In genomic region chr12:48281811-48282210, GRCh38 we compare ENCODE assay signal across 18 cellular contexts.
DNase-seq lines count a peak whose midpoint lies in the region; ATAC-seq and TF ChIP-seq lines count a peak whose summit lies in the region.
"Had no signal": no experiment of that assay in that cellular context is flagged by ENCODE, and none has a peak within 500 bp of the region (broad histone marks: within the 10 kb centered on the region; RNA-seq: fewer than 3 reads in every experiment).

No MANE protein-coding gene starts in this region.

- TF ChIP-seq CTCF in CD14-positive monocyte (IDR thresholded peaks at IDR 0.05): no peak
- TF ChIP-seq CTCF in esophagus squamous epithelium (IDR thresholded peaks at IDR 0.05): no peak

- intact Hi-C loops in CD14-positive monocyte (cut with micrococcal nuclease): loop anchor here (10.0 kb wide), 2 partner anchors 63 to 67 kb away; no protein-coding TSS in a partner anchor
- intact Hi-C loops in dendritic cell treated with granulocyte-macrophage colony-stimulating factor and Interleukin-4, amounts not matched to agents 40 ng/mL and 50 ng/mL, for 4 days (cut with micrococcal nuclease): no loop called here
- intact Hi-C loops in esophagus squamous epithelium (cut with DNase I): no loop called here

- H3K36me3 ChIP-seq in SJSA1 (no peaks in the 10 kb centered on the region), esophagus squamous epithelium (no peaks in the 10 kb centered on the region)
- H3K36me3 ChIP-seq: MG63 had no signal

- H3K27me3 ChIP-seq in SJSA1 (replicated peaks) (peaks cover 11% of the 10 kb centered on the region), esophagus squamous epithelium (peaks cover 0 to 5% (median 0%) of the 10 kb centered on the region in 4 donors)
- H3K27me3 ChIP-seq: MG63 had no signal

- DNase-seq in A172 (ENCODE audit: low spot score) (peak; percentile 16), CD14-positive monocyte (ENCODE audit: low spot score) (no peak), SJSA1 (ENCODE audit: low read depth in 1 of 2, low spot score in 2 of 2) (peak; percentile 66 to 81), NCI-H2171 (lab: John Stamatoyannopoulos, UW) (no peak), esophagus squamous epithelium (lab: John Stamatoyannopoulos, UW) (no peak)
- no peak for DNase-seq in natural killer cell treated with Interleukin-12 subunit alpha and Interleukin-12 subunit beta and Interleukin-15 and Interleukin-18, amount 100 ng/mL, for 72 hours (ENCODE audit: low spot score)
- DNase-seq: ACHN, C1 segment of cervical spinal cord, DMS79, IMR-90, Karpas-422, MG63, NCI-H1092 treated with DMSO at 0.1 percent for 48 hours, NCI-H146, NCI-H2081, SHP77 had no signal

- no peak overlapping the region for H3K4me3 Mint-ChIP-seq in CD14-positive monocyte
- H3K4me3 Mint-ChIP-seq in dendritic cell treated with granulocyte-macrophage colony-stimulating factor and Interleukin-4, amounts not matched to agents 40 ng/mL and 50 ng/mL, for 4 days: no peak overlapping the region
- H3K4me3 Mint-ChIP-seq in natural killer cell treated with Interleukin-12 subunit alpha and Interleukin-12 subunit beta and Interleukin-15 and Interleukin-18, amount 100 ng/mL, for 72 hours: no peak overlapping the region

- H3K9me3 ChIP-seq in SJSA1 (replicated peaks) (peaks cover 11% of the 10 kb centered on the region), esophagus squamous epithelium (peaks cover 0 to 2% (median 0%) of the 10 kb centered on the region in 3 donors)

- H3K9me3 Mint-ChIP-seq in CD14-positive monocyte: peaks cover 0 to 6% (median under 1%) of the 10 kb centered on the region in 7 donors
- peaks cover 3% of the 10 kb centered on the region for H3K9me3 Mint-ChIP-seq in dendritic cell treated with granulocyte-macrophage colony-stimulating factor and Interleukin-4, amounts not matched to agents 40 ng/mL and 50 ng/mL, for 4 days
- H3K9me3 Mint-ChIP-seq in natural killer cell treated with Interleukin-12 subunit alpha and Interleukin-12 subunit beta and Interleukin-15 and Interleukin-18, amount 100 ng/mL, for 72 hours: peaks cover 11% of the 10 kb centered on the region

- no peaks in the 10 kb centered on the region for H3K27me3 Mint-ChIP-seq in CD14-positive monocyte (ENCODE audit: low read depth in 3 of 3)
- H3K27me3 Mint-ChIP-seq in dendritic cell treated with granulocyte-macrophage colony-stimulating factor and Interleukin-4, amounts not matched to agents 40 ng/mL and 50 ng/mL, for 4 days: no peaks in the 10 kb centered on the region
- peaks cover 15 to 23% of the 10 kb centered on the region in 2 donors for H3K27me3 Mint-ChIP-seq in natural killer cell treated with Interleukin-12 subunit alpha and Interleukin-12 subunit beta and Interleukin-15 and Interleukin-18, amount 100 ng/mL, for 72 hours

- ATAC-seq in HG02884 (IDR thresholded peaks at IDR 0.05; ENCODE audit: unreplicated experiment): no peak
- no peak for ATAC-seq in natural killer cell treated with Interleukin-12 subunit alpha and Interleukin-12 subunit beta and Interleukin-15 and Interleukin-18, amount 100 ng/mL, for 72 hours

- peaks cover 83% of the 10 kb centered on the region for H3K4me1 Mint-ChIP-seq in CD14-positive monocyte
- H3K4me1 Mint-ChIP-seq in dendritic cell treated with granulocyte-macrophage colony-stimulating factor and Interleukin-4, amounts not matched to agents 40 ng/mL and 50 ng/mL, for 4 days (ENCODE audit: low read depth): peaks cover 75% of the 10 kb centered on the region
- H3K4me1 Mint-ChIP-seq in natural killer cell treated with Interleukin-12 subunit alpha and Interleukin-12 subunit beta and Interleukin-15 and Interleukin-18, amount 100 ng/mL, for 72 hours (ENCODE audit: low read depth in 2 of 2): peaks cover 8 to 12% of the 10 kb centered on the region in 2 donors

- peaks cover 0 to 4% of the 10 kb centered on the region in 2 donors for H3K36me3 Mint-ChIP-seq in CD14-positive monocyte
- H3K36me3 Mint-ChIP-seq in dendritic cell treated with granulocyte-macrophage colony-stimulating factor and Interleukin-4, amounts not matched to agents 40 ng/mL and 50 ng/mL, for 4 days (ENCODE audit: low read depth): peaks cover under 1% of the 10 kb centered on the region
- H3K36me3 Mint-ChIP-seq in natural killer cell treated with Interleukin-12 subunit alpha and Interleukin-12 subunit beta and Interleukin-15 and Interleukin-18, amount 100 ng/mL, for 72 hours: peaks cover 1% of the 10 kb centered on the region

- H3K27ac Mint-ChIP-seq in CD14-positive monocyte: peak overlapping the region in 6 of 7 donors; percentile 30 to 94 (median 86)
- H3K27ac Mint-ChIP-seq in dendritic cell treated with granulocyte-macrophage colony-stimulating factor and Interleukin-4, amounts not matched to agents 40 ng/mL and 50 ng/mL, for 4 days: peak overlapping the region; percentile 70
- no peak overlapping the region for H3K27ac Mint-ChIP-seq in natural killer cell treated with Interleukin-12 subunit alpha and Interleukin-12 subunit beta and Interleukin-15 and Interleukin-18, amount 100 ng/mL, for 72 hours

- H3K4me3 ChIP-seq in SJSA1 (no peak overlapping the region), esophagus squamous epithelium (no peak overlapping the region)
- H3K4me3 ChIP-seq: MG63 had no signal

- TF ChIP-seq POLR2A in esophagus squamous epithelium (IDR thresholded peaks at IDR 0.05): no peak

- H3K27ac ChIP-seq in SJSA1: no peak overlapping the region
- no peak overlapping the region for H3K27ac ChIP-seq in esophagus squamous epithelium

- WGBS in esophagus squamous epithelium, 2 donors: 0% methylated on average over 1 of the region's 1 CpG

- H3K4me1 ChIP-seq in SJSA1 (replicated peaks): peaks cover 8% of the 10 kb centered on the region
- no peaks in the 10 kb centered on the region for H3K4me1 ChIP-seq in esophagus squamous epithelium

Comparison
In these comparisons a context has a peak if more than half of its experiments do, and no peak if none do; other contexts are left out.
1. DNase-seq: peak in A172 (single experiment) and SJSA1 (2 of 2); none in CD14-positive monocyte (single experiment), NCI-H2171 (single experiment), esophagus squamous epithelium (single experiment) and natural killer cell treated with Interleukin-12 subunit alpha and Interleukin-12 subunit beta and Interleukin-15 and Interleukin-18, amount 100 ng/mL, for 72 hours (single experiment).
2. H3K27ac Mint-ChIP-seq: peak in CD14-positive monocyte (6 of 7) and dendritic cell treated with granulocyte-macrophage colony-stimulating factor and Interleukin-4, amounts not matched to agents 40 ng/mL and 50 ng/mL, for 4 days (single experiment); none in natural killer cell treated with Interleukin-12 subunit alpha and Interleukin-12 subunit beta and Interleukin-15 and Interleukin-18, amount 100 ng/mL, for 72 hours (0 of 2).
3. intact Hi-C loops: an anchor here in CD14-positive monocyte (10.0 kb wide); none called in dendritic cell treated with granulocyte-macrophage colony-stimulating factor and Interleukin-4, amounts not matched to agents 40 ng/mL and 50 ng/mL, for 4 days and esophagus squamous epithelium.